Comparison of ENCODE assay signal across 2 cellular contexts in the genomic region with DNA sequence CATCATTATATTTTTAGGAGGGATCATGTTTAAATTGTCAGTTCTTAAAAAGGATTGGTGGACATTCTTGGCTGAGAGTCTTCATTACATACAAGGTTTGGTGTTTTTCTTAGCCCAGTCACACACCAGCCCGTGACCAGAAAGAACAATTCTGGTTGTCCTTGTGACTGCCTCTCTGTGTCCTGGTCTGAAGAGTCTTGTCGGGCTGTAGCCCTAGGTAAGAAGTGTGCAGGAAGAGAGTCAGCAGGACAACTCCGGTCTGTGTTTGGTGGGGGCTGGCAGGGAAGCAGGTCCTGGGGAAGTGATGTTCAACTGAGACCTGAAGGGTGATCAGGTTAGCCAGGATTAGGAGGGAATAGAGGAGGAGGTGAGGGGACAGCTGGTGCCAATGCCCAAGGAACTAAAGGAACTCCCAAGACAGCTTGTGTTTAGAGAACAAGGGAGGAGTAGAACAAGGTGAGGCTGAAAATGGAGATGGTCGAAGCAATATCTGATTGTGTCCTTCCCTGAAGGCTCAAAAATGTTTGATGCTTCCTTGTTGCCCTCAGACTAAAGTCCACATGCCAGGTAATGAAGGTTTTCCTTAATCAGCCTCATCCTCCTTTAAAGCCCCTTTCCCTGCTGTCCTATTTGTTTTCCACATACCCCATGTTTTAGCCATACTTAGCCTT.
TF ChIP-seq lines count a peak whose summit lies in the region.

No MANE protein-coding gene starts in this region.

TF ChIP-seq in HepG2, 621 proteins besides CTCF, POLR2A, EP300 and RAD21 (continued from another document):
- TF ChIP-seq, protein P1, sequence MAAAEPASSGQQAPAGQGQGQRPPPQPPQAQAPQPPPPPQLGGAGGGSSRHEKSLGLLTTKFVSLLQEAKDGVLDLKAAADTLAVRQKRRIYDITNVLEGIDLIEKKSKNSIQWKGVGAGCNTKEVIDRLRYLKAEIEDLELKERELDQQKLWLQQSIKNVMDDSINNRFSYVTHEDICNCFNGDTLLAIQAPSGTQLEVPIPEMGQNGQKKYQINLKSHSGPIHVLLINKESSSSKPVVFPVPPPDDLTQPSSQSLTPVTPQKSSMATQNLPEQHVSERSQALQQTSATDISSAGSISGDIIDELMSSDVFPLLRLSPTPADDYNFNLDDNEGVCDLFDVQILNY (CRISPR knock-in tag; conservative IDR thresholded peaks at IDR 0.05), result no peak
- TF ChIP-seq HMG20B (CRISPR knock-in tag; conservative IDR thresholded peaks at IDR 0.05), result no peak

TF ChIP-seq in WTC11, 78 proteins besides CTCF, POLR2A, EP300 and RAD21 (continued from another document):
- TF ChIP-seq NR3C1 (CRISPR knock-in tag; conservative IDR thresholded peaks at IDR 0.05; ENCODE audit: low read depth), result no peak
- TF ChIP-seq, protein P2, sequence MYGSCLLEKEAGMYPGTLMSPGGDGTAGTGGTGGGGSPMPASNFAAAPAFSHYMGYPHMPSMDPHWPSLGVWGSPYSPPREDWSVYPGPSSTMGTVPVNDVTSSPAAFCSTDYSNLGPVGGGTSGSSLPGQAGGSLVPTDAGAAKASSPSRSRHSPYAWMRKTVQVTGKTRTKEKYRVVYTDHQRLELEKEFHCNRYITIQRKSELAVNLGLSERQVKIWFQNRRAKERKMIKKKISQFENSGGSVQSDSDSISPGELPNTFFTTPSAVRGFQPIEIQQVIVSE (CRISPR knock-in tag; IDR thresholded peaks at IDR 0.05; ENCODE audit: borderline replicate concordance), result no peak
- no peak for TF ChIP-seq ZNF281 (CRISPR knock-in tag; IDR thresholded peaks at IDR 0.05)
- TF ChIP-seq KAT7 (CRISPR knock-in tag; IDR thresholded peaks at IDR 0.05; ENCODE audit: borderline replicate concordance), result no peak
- TF ChIP-seq, protein P3, sequence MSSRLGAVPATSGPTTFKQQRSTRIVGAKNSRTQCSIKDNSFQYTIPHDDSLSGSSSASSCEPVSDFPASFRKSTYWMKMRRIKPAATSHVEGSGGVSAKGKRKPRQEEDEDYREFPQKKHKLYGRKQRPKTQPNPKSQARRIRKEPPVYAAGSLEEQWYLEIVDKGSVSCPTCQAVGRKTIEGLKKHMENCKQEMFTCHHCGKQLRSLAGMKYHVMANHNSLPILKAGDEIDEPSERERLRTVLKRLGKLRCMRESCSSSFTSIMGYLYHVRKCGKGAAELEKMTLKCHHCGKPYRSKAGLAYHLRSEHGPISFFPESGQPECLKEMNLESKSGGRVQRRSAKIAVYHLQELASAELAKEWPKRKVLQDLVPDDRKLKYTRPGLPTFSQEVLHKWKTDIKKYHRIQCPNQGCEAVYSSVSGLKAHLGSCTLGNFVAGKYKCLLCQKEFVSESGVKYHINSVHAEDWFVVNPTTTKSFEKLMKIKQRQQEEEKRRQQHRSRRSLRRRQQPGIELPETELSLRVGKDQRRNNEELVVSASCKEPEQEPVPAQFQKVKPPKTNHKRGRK (CRISPR knock-in tag; IDR thresholded peaks at IDR 0.05; ENCODE audit: borderline replicate concordance), result no peak
- TF ChIP-seq, protein P4, sequence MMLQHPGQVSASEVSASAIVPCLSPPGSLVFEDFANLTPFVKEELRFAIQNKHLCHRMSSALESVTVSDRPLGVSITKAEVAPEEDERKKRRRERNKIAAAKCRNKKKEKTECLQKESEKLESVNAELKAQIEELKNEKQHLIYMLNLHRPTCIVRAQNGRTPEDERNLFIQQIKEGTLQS (CRISPR knock-in tag; conservative IDR thresholded peaks at IDR 0.05), result no peak
- no peak for TF ChIP-seq CREB1 (CRISPR knock-in tag; IDR thresholded peaks at IDR 0.05)
- no peak for TF ChIP-seq ZNF138 (CRISPR knock-in tag; conservative IDR thresholded peaks at IDR 0.05)
- TF ChIP-seq ETV6 (CRISPR knock-in tag; IDR thresholded peaks at IDR 0.05), result no peak
- TF ChIP-seq, protein P5, sequence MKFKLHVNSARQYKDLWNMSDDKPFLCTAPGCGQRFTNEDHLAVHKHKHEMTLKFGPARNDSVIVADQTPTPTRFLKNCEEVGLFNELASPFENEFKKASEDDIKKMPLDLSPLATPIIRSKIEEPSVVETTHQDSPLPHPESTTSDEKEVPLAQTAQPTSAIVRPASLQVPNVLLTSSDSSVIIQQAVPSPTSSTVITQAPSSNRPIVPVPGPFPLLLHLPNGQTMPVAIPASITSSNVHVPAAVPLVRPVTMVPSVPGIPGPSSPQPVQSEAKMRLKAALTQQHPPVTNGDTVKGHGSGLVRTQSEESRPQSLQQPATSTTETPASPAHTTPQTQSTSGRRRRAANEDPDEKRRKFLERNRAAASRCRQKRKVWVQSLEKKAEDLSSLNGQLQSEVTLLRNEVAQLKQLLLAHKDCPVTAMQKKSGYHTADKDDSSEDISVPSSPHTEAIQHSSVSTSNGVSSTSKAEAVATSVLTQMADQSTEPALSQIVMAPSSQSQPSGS (CRISPR knock-in tag; IDR thresholded peaks at IDR 0.05; ENCODE audit: borderline replicate concordance, low read depth), result no peak
- TF ChIP-seq CBFB (CRISPR knock-in tag; IDR thresholded peaks at IDR 0.05; ENCODE audit: low read depth), result no peak
- TF ChIP-seq ATF6 (CRISPR knock-in tag; IDR thresholded peaks at IDR 0.05), result no peak
- TF ChIP-seq, protein P6, sequence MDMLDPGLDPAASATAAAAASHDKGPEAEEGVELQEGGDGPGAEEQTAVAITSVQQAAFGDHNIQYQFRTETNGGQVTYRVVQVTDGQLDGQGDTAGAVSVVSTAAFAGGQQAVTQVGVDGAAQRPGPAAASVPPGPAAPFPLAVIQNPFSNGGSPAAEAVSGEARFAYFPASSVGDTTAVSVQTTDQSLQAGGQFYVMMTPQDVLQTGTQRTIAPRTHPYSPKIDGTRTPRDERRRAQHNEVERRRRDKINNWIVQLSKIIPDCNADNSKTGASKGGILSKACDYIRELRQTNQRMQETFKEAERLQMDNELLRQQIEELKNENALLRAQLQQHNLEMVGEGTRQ (CRISPR knock-in tag; IDR thresholded peaks at IDR 0.05), result no peak
- TF ChIP-seq ZNF317 (CRISPR knock-in tag; IDR thresholded peaks at IDR 0.05; ENCODE audit: borderline replicate concordance, low read depth), result no peak
- no peak for TF ChIP-seq ZNF232 (CRISPR knock-in tag; IDR thresholded peaks at IDR 0.05)
- TF ChIP-seq CREM (CRISPR knock-in tag; IDR thresholded peaks at IDR 0.05), result no peak
